Comparison of ENCODE assay signal across 9 cellular contexts in the genomic region with DNA sequence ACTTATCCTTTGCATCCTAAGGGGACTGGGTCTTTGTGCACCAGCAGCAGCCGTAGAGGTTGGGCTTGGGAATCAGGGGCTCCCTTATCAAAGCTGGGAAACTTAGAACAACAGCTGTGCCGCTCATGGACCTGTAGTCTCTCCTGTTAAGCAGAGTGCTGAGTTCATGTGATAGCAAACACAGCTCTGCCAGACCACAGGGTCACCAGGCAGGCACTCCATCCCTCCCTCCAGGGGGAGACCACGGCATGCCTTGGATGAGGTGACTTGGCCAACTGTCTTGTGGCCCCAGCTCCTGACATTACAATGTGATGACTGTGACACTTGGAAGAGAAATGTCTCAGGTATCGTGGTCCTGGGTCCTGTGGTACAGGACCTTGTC. TPM values are rescaled to one million over a fixed set of nuclear protein-coding genes. Genes with fewer than 3 reads are reported as not detected.
DNase-seq lines count a peak whose midpoint lies in the region; FAIRE-seq and TF ChIP-seq lines count a peak whose summit lies in the region.
"Had no signal": no experiment of that assay in that cellular context is flagged by ENCODE, and none has a peak within 500 bp of the region (broad histone marks: within the 10 kb centered on the region; RNA-seq: fewer than 3 reads in every experiment).

No MANE protein-coding gene starts in this region.

- no peaks in the 10 kb centered on the region for H3K79me2 ChIP-seq in keratinocyte (ENCODE audit: control insufficient read depth, insufficient read depth, low read length)

- H3K4me3 Mint-ChIP-seq in activated CD4-positive, alpha-beta T cell treated with anti-CD3 and anti-CD28 coated beads, Interleukin-2, amount 10 ng/mL, durations not matched to agents 24 days and 14 days: no peak overlapping the region
- no peak overlapping the region for H3K4me3 Mint-ChIP-seq in activated CD4-positive, alpha-beta memory T cell treated with anti-CD3 and anti-CD28 coated beads for 36 hours

- peak overlapping the region; percentile 2 for H3K27ac Mint-ChIP-seq in activated CD4-positive, alpha-beta T cell treated with anti-CD3 and anti-CD28 coated beads, Interleukin-2, amount 10 ng/mL, durations not matched to agents 24 days and 14 days
- peak overlapping the region; percentile 70 for H3K27ac Mint-ChIP-seq in activated CD4-positive, alpha-beta memory T cell treated with anti-CD3 and anti-CD28 coated beads for 36 hours

- peaks cover 30% of the 10 kb centered on the region for H3K4me1 ChIP-seq in keratinocyte (ENCODE audit: control insufficient read depth, extremely low read depth, insufficient read depth, low read length)
- peaks cover 35% of the 10 kb centered on the region for H3K4me1 ChIP-seq in stomach smooth muscle (ENCODE audit: control insufficient read depth, insufficient read depth, low read length)

- H3K36me3 ChIP-seq in keratinocyte (ENCODE audit: control insufficient read depth in 2 of 2, extremely low read depth in 1 of 2, insufficient read depth in 2 of 2, low read length in 2 of 2) (peaks cover 0 to 7% of the 10 kb centered on the region in 2 experiments), stomach smooth muscle (ENCODE audit: control insufficient read depth in 2 of 2, insufficient read depth in 2 of 2, low read length in 2 of 2) (no peaks in the 10 kb centered on the region)

- H3K27me3 ChIP-seq in keratinocyte (ENCODE audit: control insufficient read depth, extremely low read depth, insufficient read depth, low read length) (no peaks in the 10 kb centered on the region), stomach smooth muscle (ENCODE audit: control insufficient read depth in 1 of 2, insufficient read depth in 2 of 2, low read length in 2 of 2) (no peaks in the 10 kb centered on the region)

- peak overlapping the region; percentile 1 for H3K27ac ChIP-seq in keratinocyte (ENCODE audit: control insufficient read depth, insufficient read depth, low read length)
- peak overlapping the region; percentile 71 for H3K27ac ChIP-seq in stomach smooth muscle (ENCODE audit: low read length)

- peaks cover 14% of the 10 kb centered on the region for H3K9me3 Mint-ChIP-seq in activated CD4-positive, alpha-beta T cell treated with anti-CD3 and anti-CD28 coated beads, Interleukin-2, amount 10 ng/mL, durations not matched to agents 24 days and 14 days
- H3K9me3 Mint-ChIP-seq in activated CD4-positive, alpha-beta memory T cell treated with anti-CD3 and anti-CD28 coated beads for 36 hours: peaks cover 22% of the 10 kb centered on the region

- no peaks in the 10 kb centered on the region for H3K27me3 Mint-ChIP-seq in activated CD4-positive, alpha-beta T cell treated with anti-CD3 and anti-CD28 coated beads, Interleukin-2, amount 10 ng/mL, durations not matched to agents 24 days and 14 days
- no peaks in the 10 kb centered on the region for H3K27me3 Mint-ChIP-seq in activated CD4-positive, alpha-beta memory T cell treated with anti-CD3 and anti-CD28 coated beads for 36 hours

- peaks cover 64% of the 10 kb centered on the region for H3K4me1 Mint-ChIP-seq in activated CD4-positive, alpha-beta T cell treated with anti-CD3 and anti-CD28 coated beads, Interleukin-2, amount 10 ng/mL, durations not matched to agents 24 days and 14 days
- peaks cover 85% of the 10 kb centered on the region for H3K4me1 Mint-ChIP-seq in activated CD4-positive, alpha-beta memory T cell treated with anti-CD3 and anti-CD28 coated beads for 36 hours (ENCODE audit: low read depth)

- H3K4me2 ChIP-seq in keratinocyte (ENCODE audit: control insufficient read depth, extremely low read depth, insufficient read depth, low read depth, low read length): peak overlapping the region; percentile 30

- H3K9ac ChIP-seq in keratinocyte (ENCODE audit: control insufficient read depth, extremely low read depth, insufficient read depth, low read length) (no peak overlapping the region), stomach smooth muscle (ENCODE audit: low read length in 2 of 2) (no peak overlapping the region)

- H3K4me3 ChIP-seq in keratinocyte (ENCODE audit: control insufficient read depth in 2 of 3, extremely low read depth in 1 of 3, insufficient read depth in 2 of 3, low read depth in 1 of 3, low read length in 3 of 3) (no peak overlapping the region), stomach smooth muscle (ENCODE audit: low read length in 2 of 2) (peak overlapping the region in 1 of 2 donors; percentile 22)

- intact Hi-C loops in activated CD4-positive, alpha-beta T cell treated with anti-CD3 and anti-CD28 coated beads, Interleukin-2, amount 10 ng/mL, durations not matched to agents 24 days and 14 days (cut with micrococcal nuclease): no loop called here
- intact Hi-C loops in activated CD4-positive, alpha-beta memory T cell treated with anti-CD3 and anti-CD28 coated beads for 36 hours (cut with micrococcal nuclease): loop anchor here (5.0 kb wide), 1 partner anchor 62 kb away; the partner anchor contains the start of gene DGKD

- no peaks in the 10 kb centered on the region for H3K9me1 ChIP-seq in keratinocyte (ENCODE audit: control insufficient read depth, extremely low read depth, insufficient read depth, low read length)

- TF ChIP-seq CTCF in keratinocyte (optimal IDR thresholded peaks at IDR 0.05 in 1 of 3, IDR thresholded peaks at IDR 0.05 in 1 of 3, conservative IDR thresholded peaks at IDR 0.05 in 1 of 3; ENCODE audit: extremely low read depth in 1 of 3, insufficient read depth in 2 of 3, low read length in 3 of 3): no peak

- no peak for FAIRE-seq in keratinocyte (lab: Jason Lieb, UNC)

- no peak overlapping the region for H2AFZ ChIP-seq in keratinocyte (ENCODE audit: control insufficient read depth, low read length)

- POLR2A ChIA-PET in activated CD4-positive, alpha-beta memory T cell treated with anti-CD3 and anti-CD28 coated beads for 36 hours (lab: Charles Lee): interaction anchor here (1.3 to 1.5 kb wide), 2 partner anchors 10 to 12 kb away, joined by 3 read pairs; no protein-coding TSS in a partner anchor

- in situ Hi-C loops in KBM-7 (cut with MboI; ENCODE audit: low pct_unique_long_range_greater_than_20kb, low sequenced_read_pairs): no loop called here

- CTCF ChIA-PET in activated CD4-positive, alpha-beta memory T cell treated with anti-CD3 and anti-CD28 coated beads for 36 hours (lab: Charles Lee): interaction anchor here (1.6 to 10.0 kb wide), 3 partner anchors 8 to 30 kb away, joined by 4 to 84 read pairs (median 12); no protein-coding TSS in a partner anchor

- dilution Hi-C loops in keratinocyte (cut with MboI; ENCODE audit: extremely low pct_ligation_motif_present, low sequenced_read_pairs): no loop called here

- H4K20me1 ChIP-seq in keratinocyte (ENCODE audit: control insufficient read depth, extremely low read depth, insufficient read depth, low read length): no peaks in the 10 kb centered on the region

- no peak for DNase-seq in activated CD4-positive, alpha-beta T cell treated with anti-CD3 and anti-CD28 coated beads, Interleukin-2, amount 10 ng/mL, durations not matched to agents 24 days and 14 days
- DNase-seq in activated CD4-positive, alpha-beta T cell treated with anti-CD3 and anti-CD28 coated beads for 4 hours: no peak
- DNase-seq in activated CD4-positive, alpha-beta memory T cell treated with anti-CD3 and anti-CD28 coated beads for 36 hours: peak; percentile 26
- no peak for DNase-seq in keratinocyte (ENCODE audit: low read depth, low spot score)
- DNase-seq in KBM-7: no peak
- no peak for DNase-seq in NCI-H146 (lab: John Stamatoyannopoulos, UW)
- no peak for DNase-seq in cortex of kidney (lab: John Stamatoyannopoulos, UW)
- DNase-seq: central memory CD4-positive, alpha-beta T cell had no signal

- peaks cover 2% of the 10 kb centered on the region for H3K9me3 ChIP-seq in keratinocyte (ENCODE audit: control insufficient read depth, low read depth, low read length)
- H3K9me3 ChIP-seq in stomach smooth muscle (ENCODE audit: control insufficient read depth in 2 of 2, low read length in 2 of 2): peaks cover 0 to 3% of the 10 kb centered on the region in 2 donors

- H3K36me3 Mint-ChIP-seq in activated CD4-positive, alpha-beta T cell treated with anti-CD3 and anti-CD28 coated beads, Interleukin-2, amount 10 ng/mL, durations not matched to agents 24 days and 14 days (ENCODE audit: low read depth): peaks cover 49% of the 10 kb centered on the region
- peaks cover 32% of the 10 kb centered on the region for H3K36me3 Mint-ChIP-seq in activated CD4-positive, alpha-beta memory T cell treated with anti-CD3 and anti-CD28 coated beads for 36 hours

RNA-seq across cellular contexts. Expression of gene DGKD, which starts 60.0 kb away (rescaled TPM):
- 49.1 and 52.8 TPM in 2 replicates for total RNA-seq in activated CD4-positive, alpha-beta T cell treated with anti-CD3 and anti-CD28 coated beads, Interleukin-2, amount 10 ng/mL, durations not matched to agents 24 days and 14 days
- total RNA-seq in activated CD4-positive, alpha-beta memory T cell treated with anti-CD3 and anti-CD28 coated beads for 36 hours: 10 to 100 TPM; 44.2 to 46.4 TPM
- polyA plus RNA-seq in keratinocyte: 2.2 to 6.1 TPM (median 5.3 TPM) in 3 replicates
- polyA plus RNA-seq in keratinocyte (2011; ENCODE audit: low read depth): 2.0 TPM
- polyA plus RNA-seq in keratinocyte (2011; cell fraction: cytosol; rRNA removed): 3.0 and 5.1 TPM in 2 replicates
- polyA plus RNA-seq in keratinocyte (2011; cell fraction: nucleus; rRNA removed): 14.8 and 20.8 TPM in 2 replicates
- polyA plus RNA-seq in keratinocyte (2012; ENCODE audit: low replicate concordance): 1.9 and 4.1 TPM in 2 replicates
- 10.1 to 23.9 TPM (median 20.4 TPM) in 3 replicates for polyA minus RNA-seq in keratinocyte
- 7.9 TPM for polyA minus RNA-seq in keratinocyte (2011; cell fraction: cytosol; rRNA and poly(A)+ RNA removed)
- 3.6 and 8.8 TPM in 2 replicates for polyA minus RNA-seq in keratinocyte (2011; cell fraction: nucleus; rRNA and poly(A)+ RNA removed)
